ENCODE assay signal across 8 cellular contexts in the genomic region with DNA sequence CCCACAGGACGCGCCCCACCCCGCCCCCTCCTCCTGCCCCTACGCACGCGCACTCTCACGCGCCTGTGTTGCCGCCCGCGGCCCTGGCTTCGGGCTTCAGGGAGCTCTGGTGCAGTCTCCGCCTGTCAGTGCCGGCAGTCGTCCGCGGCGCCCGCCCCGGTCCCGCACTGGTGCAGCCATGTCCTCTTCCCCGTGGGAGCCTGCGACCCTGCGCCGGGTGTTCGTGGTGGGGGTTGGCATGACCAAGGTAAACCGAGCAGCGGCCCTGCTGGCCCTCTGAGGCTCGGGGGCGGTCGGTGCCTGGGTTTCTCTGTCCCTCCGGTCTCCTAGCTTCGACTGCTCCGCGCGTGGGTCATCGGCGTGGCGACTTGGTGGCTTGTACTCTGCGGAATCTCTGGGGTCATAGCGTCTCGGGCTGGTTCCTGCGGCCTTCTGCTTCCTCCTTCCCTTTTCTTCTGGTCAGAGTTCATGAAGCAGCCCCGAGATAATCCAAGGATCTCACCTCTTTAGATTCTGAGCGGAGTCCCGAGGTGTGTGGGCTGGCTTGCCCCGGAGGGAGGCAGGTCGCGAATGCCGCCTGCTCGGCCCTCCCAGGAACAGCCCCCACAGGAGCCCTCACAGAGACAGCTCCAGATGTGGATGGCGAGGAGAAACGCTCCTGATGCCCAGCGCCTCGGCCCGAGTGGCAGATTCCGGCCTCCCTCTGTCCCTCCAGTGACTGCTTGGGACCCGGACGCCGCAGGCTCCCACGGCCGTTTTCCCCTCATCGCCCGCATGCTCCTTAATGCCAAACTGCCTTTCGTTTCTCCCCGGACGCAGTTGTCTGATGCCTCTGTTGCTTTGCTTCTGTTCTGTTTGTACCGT. TPM values are rescaled to one million over a fixed set of nuclear protein-coding genes. Genes with fewer than 3 reads are reported as not detected.
DNase-seq lines count a peak whose midpoint lies in the region; ATAC-seq and TF ChIP-seq lines count a peak whose summit lies in the region.

A gene with protein sequence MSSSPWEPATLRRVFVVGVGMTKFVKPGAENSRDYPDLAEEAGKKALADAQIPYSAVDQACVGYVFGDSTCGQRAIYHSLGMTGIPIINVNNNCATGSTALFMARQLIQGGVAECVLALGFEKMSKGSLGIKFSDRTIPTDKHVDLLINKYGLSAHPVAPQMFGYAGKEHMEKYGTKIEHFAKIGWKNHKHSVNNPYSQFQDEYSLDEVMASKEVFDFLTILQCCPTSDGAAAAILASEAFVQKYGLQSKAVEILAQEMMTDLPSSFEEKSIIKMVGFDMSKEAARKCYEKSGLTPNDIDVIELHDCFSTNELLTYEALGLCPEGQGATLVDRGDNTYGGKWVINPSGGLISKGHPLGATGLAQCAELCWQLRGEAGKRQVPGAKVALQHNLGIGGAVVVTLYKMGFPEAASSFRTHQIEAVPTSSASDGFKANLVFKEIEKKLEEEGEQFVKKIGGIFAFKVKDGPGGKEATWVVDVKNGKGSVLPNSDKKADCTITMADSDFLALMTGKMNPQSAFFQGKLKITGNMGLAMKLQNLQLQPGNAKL (plus strand): TSS at position 58 of the 864 bp plus-strand sequence. CDS start 121 bp downstream, at position 179.

- H3K4me3 ChIP-seq in GM12865 (ENCODE audit: low read depth, low read length) = peak within 1 kb of the TSS; percentile 91

- DNase-seq in GM12865 (ENCODE audit: low read depth) (peak; percentile 84), NCI-H460 (ENCODE audit: extremely low read depth, low read depth) (peak; percentile 54), memory B cell (ENCODE audit: low spot score in 2 of 2) (peak; percentile 50 to 61)
- peak; percentile 92 for DNase-seq in activated CD8-positive, alpha-beta memory T cell treated with anti-CD3 and anti-CD28 coated beads for 24 hours
- peak; percentile 69 for DNase-seq in effector CD8-positive, alpha-beta T cell (lab: John Stamatoyannopoulos, UW)
- DNase-seq in stimulated activated CD4-positive, alpha-beta T cell treated with anti-CD3 and anti-CD28 coated beads, TNF-alpha, amount 100 ng/mL, for 48 hours (ENCODE audit: low read depth in 3 of 3) = peak; percentile 60 to 82 (median 65)

- TF ChIP-seq CTCF in GM12865 (IDR thresholded peaks at IDR 0.05; ENCODE audit: insufficient read depth, low read depth, low read length, missing control alignments) = no peak

- ATAC-seq in HG03025 (IDR thresholded peaks at IDR 0.05; ENCODE audit: low FRiP score, unreplicated experiment) (peak; percentile 65), memory B cell (ENCODE audit: low read depth) (peak; percentile 94), HG02973 (IDR thresholded peaks at IDR 0.05; ENCODE audit: unreplicated experiment) (no peak)

- no peaks in the 10 kb centered on the region for H3K36me3 Mint-ChIP-seq in memory B cell

- H3K27me3 Mint-ChIP-seq in memory B cell = no peaks in the 10 kb centered on the region

- no peaks in the 10 kb centered on the region for H3K9me3 Mint-ChIP-seq in memory B cell

- H3K4me1 Mint-ChIP-seq in memory B cell = peaks cover 10% of the 10 kb centered on the region

- H3K4me3 Mint-ChIP-seq in memory B cell = peak within 1 kb of the TSS; percentile 88

- peak within 1 kb of the TSS; percentile 19 for H3K27ac Mint-ChIP-seq in memory B cell

RNA-seq across cellular contexts. Expression of the gene that starts here (rescaled TPM):
- 34.8 and 35.2 TPM in 2 replicates for total RNA-seq in NCI-H460 (2014; rRNA removed; shearing (Covaris generic))
- polyA plus RNA-seq in NCI-H460 (2014; cell fraction: nucleus; rRNA removed) = 47.0 and 63.1 TPM in 2 replicates
